Comparison of ENCODE assay signal across 8 cellular contexts in genomic region chr7:74061840-74062539, GRCh38. TPM values are rescaled to one million over a fixed set of nuclear protein-coding genes. Genes with fewer than 3 reads are reported as not detected.
A peak's percentile ranks its signal among the peaks of the same experiment; 100 is the strongest.
DNase-seq lines count a peak whose midpoint lies in the region; ATAC-seq and TF ChIP-seq lines count a peak whose summit lies in the region.

No MANE protein-coding gene starts in this region.

- H3K9me3 Mint-ChIP-seq in endodermal cell, result no peaks in the 10 kb centered on the region

- no peaks in the 10 kb centered on the region for H3K36me3 Mint-ChIP-seq in endodermal cell (ENCODE audit: low read depth)

- no peak for TF ChIP-seq CTCF in endodermal cell (conservative IDR thresholded peaks at IDR 0.05)

- H3K27me3 Mint-ChIP-seq in endodermal cell (ENCODE audit: insufficient read depth), result peaks cover 7% of the 10 kb centered on the region

- 82 to 84% methylated on average over 10 to 20 of the region's 20 CpGs for WGBS in endodermal cell (ENCODE audit: insufficient coverage in 1 of 2, insufficient read length in 1 of 2), 2 experiments

- peak overlapping the region; percentile 55 for H3K27ac Mint-ChIP-seq in endodermal cell

- no peak overlapping the region for H3K9ac ChIP-seq in endodermal cell (ENCODE audit: extremely low read depth, low read length, poor library complexity, severe bottlenecking)

- DNase-seq in NCI-H460 (ENCODE audit: extremely low read depth, low read depth), result peak; percentile 80
- peak; percentile 48 for DNase-seq in activated CD8-positive, alpha-beta memory T cell treated with anti-CD3 and anti-CD28 coated beads, Interleukin-2, amount 50 U/mL, for 1 hour (ENCODE audit: extremely low read depth)
- DNase-seq in endodermal cell, result no peak
- peak; percentile 93 for DNase-seq in mucosa of gallbladder (ENCODE audit: low spot score)
- DNase-seq in stimulated activated CD8-positive, alpha-beta memory T cell treated with anti-CD3 and anti-CD28 coated beads, Interleukin-4, amount 100 ng/mL, for 48 hours, result peak; percentile 71

- H3K4me3 ChIP-seq in endodermal cell (ENCODE audit: low read length), result no peak overlapping the region

- H3K36me3 ChIP-seq in endodermal cell (ENCODE audit: control insufficient read depth, insufficient read depth, low read length), result no peaks in the 10 kb centered on the region

- no peaks in the 10 kb centered on the region for H3K4me1 ChIP-seq in endodermal cell (ENCODE audit: control insufficient read depth, insufficient read depth, low read length)

- peaks cover 4% of the 10 kb centered on the region for H3K4me1 Mint-ChIP-seq in endodermal cell

- H3K9me3 ChIP-seq in endodermal cell (ENCODE audit: control insufficient read depth, low read length), result no peaks in the 10 kb centered on the region

- ATAC-seq in GM19351 (IDR thresholded peaks at IDR 0.05; ENCODE audit: unreplicated experiment) (peak; percentile 95), HG03175 (IDR thresholded peaks at IDR 0.05; ENCODE audit: unreplicated experiment) (no peak), HG03460 (IDR thresholded peaks at IDR 0.05; ENCODE audit: unreplicated experiment) (no peak)

- no peak overlapping the region for H3K27ac ChIP-seq in endodermal cell (ENCODE audit: low read depth, low read length)

- peaks cover 5% of the 10 kb centered on the region for H3K27me3 ChIP-seq in endodermal cell (ENCODE audit: control insufficient read depth, insufficient read depth, low read length, poor library complexity, severe bottlenecking)

- H3K4me3 Mint-ChIP-seq in endodermal cell, result no peak overlapping the region

RNA-seq across cellular contexts. Expression of gene LIMK1, which starts 21.6 kb away (rescaled TPM):
- total RNA-seq in NCI-H460 (2014; rRNA removed; shearing (Covaris generic)), result 24.3 and 24.5 TPM in 2 replicates
- 26.9 and 36.1 TPM in 2 replicates for polyA plus RNA-seq in NCI-H460 (2014; cell fraction: nucleus; rRNA removed)
- total RNA-seq in endodermal cell (10 to 100 TPM; 83.9 TPM), mucosa of gallbladder (26.9 TPM)
- polyA plus RNA-seq in endodermal cell (2013, experiment 1 of 2), result 53.1 TPM
- 54.2 TPM for polyA plus RNA-seq in endodermal cell (2013, experiment 2 of 2)

RNA-seq across cellular contexts. Expression of gene ELN, which starts 34.0 kb away (rescaled TPM):
- not detected in 2 replicates for total RNA-seq in NCI-H460 (2014; rRNA removed; shearing (Covaris generic))
- not detected in 2 replicates for polyA plus RNA-seq in NCI-H460 (2014; cell fraction: nucleus; rRNA removed)
- total RNA-seq in endodermal cell (1 to 10 TPM in 1 of 2 donors, under 1 TPM in 1; 0.70 to 1.6 TPM), mucosa of gallbladder (70.3 TPM)
- 78.5 TPM for polyA plus RNA-seq in endodermal cell (2013, experiment 1 of 2)
- polyA plus RNA-seq in endodermal cell (2013, experiment 2 of 2), result 61.1 TPM

Comparison
In these comparisons a context has a peak if more than half of its experiments do, and no peak if none do; other contexts are left out.
1. RNA of gene ELN, which starts 34.0 kb away (total RNA-seq): 70.3 TPM in mucosa of gallbladder (single experiment); 0.70 to 1.6 TPM in endodermal cell and not detected in NCI-H460; every median in the first group is over 10 times any median in the second.